ENCODE assay signal across 1 cellular context in genomic region chr21:29648710-29649240, GRCh38.
TF ChIP-seq lines count a peak whose summit lies in the region.

No MANE protein-coding gene starts in this region.

TF ChIP-seq in K562, 482 proteins besides CTCF, POLR2A, EP300 and RAD21 (continued from another document and continues in another):
- TF ChIP-seq ZNF518B (CRISPR knock-in tag; IDR thresholded peaks at IDR 0.05) = no peak
- TF ChIP-seq DACH1 (IDR thresholded peaks at IDR 0.05; ENCODE audit: partially characterized antibody) = no peak
- TF ChIP-seq PHTF2 (CRISPR knock-in tag; IDR thresholded peaks at IDR 0.05) = no peak
- TF ChIP-seq CREB3L1 (IDR thresholded peaks at IDR 0.05; ENCODE audit: borderline replicate concordance, low read depth) = peak; percentile 26; the same call in 1 of the 2 replicates
- no peak for TF ChIP-seq MCM7 (IDR thresholded peaks at IDR 0.05)
- TF ChIP-seq ZBTB33 (CRISPR knock-in tag; IDR thresholded peaks at IDR 0.05) = no peak
- TF ChIP-seq ZNF253 (CRISPR knock-in tag; conservative IDR thresholded peaks at IDR 0.05) = no peak
- TF ChIP-seq ERF (CRISPR knock-in tag; IDR thresholded peaks at IDR 0.05) = no peak
- TF ChIP-seq BCL6 (CRISPR knock-in tag; IDR thresholded peaks at IDR 0.05) = no peak
- TF ChIP-seq ILK (tag; IDR thresholded peaks at IDR 0.05; ENCODE audit: borderline replicate concordance, low read depth) = peak; percentile 62; the same call in 1 of the 2 replicates
- TF ChIP-seq GABPB2 (CRISPR knock-in tag; conservative IDR thresholded peaks at IDR 0.05) = no peak
- TF ChIP-seq PATZ1 (CRISPR knock-in tag; IDR thresholded peaks at IDR 0.05; ENCODE audit: borderline replicate concordance) = no peak
- no peak for TF ChIP-seq ZNF699 (CRISPR knock-in tag; IDR thresholded peaks at IDR 0.05; ENCODE audit: insufficient replicate concordance)
- TF ChIP-seq UBTF (IDR thresholded peaks at IDR 0.05; ENCODE audit: borderline replicate concordance in 1 of 2, low read depth in 2 of 2, low read length in 2 of 2) = no peak
- TF ChIP-seq SMARCA5 (IDR thresholded peaks at IDR 0.05) = no peak
- no peak for TF ChIP-seq SMAD2 (IDR thresholded peaks at IDR 0.05; ENCODE audit: low read depth, low read length)
- TF ChIP-seq MCM3 (IDR thresholded peaks at IDR 0.05) = no peak
- no peak for TF ChIP-seq FOXA3 (CRISPR knock-in tag; conservative IDR thresholded peaks at IDR 0.05 in 1 of 2, IDR thresholded peaks at IDR 0.05 in 1 of 2)
- TF ChIP-seq RBBP5 (IDR thresholded peaks at IDR 0.05; ENCODE audit: borderline replicate concordance, insufficient read depth, low read length, poor library complexity, severe bottlenecking) = no peak
- TF ChIP-seq TCF7 (IDR thresholded peaks at IDR 0.05; ENCODE audit: borderline replicate concordance) = no peak
- no peak for TF ChIP-seq ZBED1 (IDR thresholded peaks at IDR 0.05)
- TF ChIP-seq PHF20 (IDR thresholded peaks at IDR 0.05; ENCODE audit: partially characterized antibody) = no peak
- no peak for TF ChIP-seq U2AF2 (optimal IDR thresholded peaks at IDR 0.05; ENCODE audit: low read depth, low read length)
- TF ChIP-seq IRF1 (CRISPR knock-in tag; IDR thresholded peaks at IDR 0.05; ENCODE audit: borderline replicate concordance) = no peak
- TF ChIP-seq MAX (CRISPR knock-in tag; IDR thresholded peaks at IDR 0.05) = no peak
- no peak for TF ChIP-seq HNRNPLL (IDR thresholded peaks at IDR 0.05; ENCODE audit: low read depth, low read length, poor library complexity, severe bottlenecking)
- peak; percentile 21 for TF ChIP-seq PKNOX1 (IDR thresholded peaks at IDR 0.05)
- TF ChIP-seq ZNF584 (CRISPR knock-in tag; IDR thresholded peaks at IDR 0.05; ENCODE audit: low read depth) = no peak; the same call in 1 of the 2 replicates
- no peak for TF ChIP-seq ZNF143 (CRISPR knock-in tag; IDR thresholded peaks at IDR 0.05)
- no peak for TF ChIP-seq POLR2AphosphoS2 (IDR thresholded peaks at IDR 0.05; ENCODE audit: low read length)
- peak; percentile 85 for TF ChIP-seq CREB3 (tag; conservative IDR thresholded peaks at IDR 0.05; ENCODE audit: low read depth)
- no peak for TF ChIP-seq FUS (optimal IDR thresholded peaks at IDR 0.05; ENCODE audit: low read depth, low read length)
- TF ChIP-seq NCOA4 (IDR thresholded peaks at IDR 0.05; ENCODE audit: partially characterized antibody) = no peak
- no peak for TF ChIP-seq RFX1 (IDR thresholded peaks at IDR 0.05)
- TF ChIP-seq TEAD2 (tag; IDR thresholded peaks at IDR 0.05) = no peak
- TF ChIP-seq ZNF41 (CRISPR knock-in tag; conservative IDR thresholded peaks at IDR 0.05) = peak; percentile 25; the same call in 1 of the 2 replicates
- no peak for TF ChIP-seq TRIM24 (IDR thresholded peaks at IDR 0.05)
- no peak for TF ChIP-seq XRCC4 (IDR thresholded peaks at IDR 0.05; ENCODE audit: extremely low read depth, insufficient read depth, insufficient read length)
- no peak; a peak in 1 of 6 replicates for TF ChIP-seq ZBTB11 (CRISPR knock-in tag; IDR thresholded peaks at IDR 0.05)
- no peak for TF ChIP-seq ZBTB43 (CRISPR knock-in tag; IDR thresholded peaks at IDR 0.05)
